Comparison of ENCODE assay signal across 8 cellular contexts in genomic region chr10:73873163-73873842, GRCh38. TPM values are rescaled to one million over a fixed set of nuclear protein-coding genes. Genes with fewer than 3 reads are reported as not detected.
DNase-seq lines count a peak whose midpoint lies in the region; ATAC-seq lines count a peak whose summit lies in the region.

No MANE protein-coding gene starts in this region.

- peak overlapping the region; percentile 74 for H3K4me3 Mint-ChIP-seq in activated CD4-positive, alpha-beta T cell treated with anti-CD3 and anti-CD28 coated beads for 36 hours
- peak overlapping the region; percentile 77 for H3K4me3 Mint-ChIP-seq in activated naive CD8-positive, alpha-beta T cell treated with anti-CD3 and anti-CD28 coated beads, Interleukin-2, amount 10 ng/mL, durations not matched to agents 7 days and 5 days

- peak overlapping the region in 2 of 5 donors; percentile 2 to 51 for H3K9ac ChIP-seq in subcutaneous abdominal adipose tissue (ENCODE audit: low read length in 5 of 5)

- intact Hi-C loops in activated CD4-positive, alpha-beta T cell treated with anti-CD3 and anti-CD28 coated beads for 36 hours (cut with DNase I, micrococcal nuclease) = loop anchor here in 1 of 2 experiments (1.0 to 10.0 kb wide), 2 partner anchors 8 to 619 kb away; partner anchors contain the start of gene MRPS16

- peak overlapping the region; percentile 58 for H3K27ac Mint-ChIP-seq in activated CD4-positive, alpha-beta T cell treated with anti-CD3 and anti-CD28 coated beads for 36 hours
- H3K27ac Mint-ChIP-seq in activated naive CD8-positive, alpha-beta T cell treated with anti-CD3 and anti-CD28 coated beads, Interleukin-2, amount 10 ng/mL, durations not matched to agents 7 days and 5 days = peak overlapping the region; percentile 64

- no peaks in the 10 kb centered on the region for H3K27me3 Mint-ChIP-seq in activated CD4-positive, alpha-beta T cell treated with anti-CD3 and anti-CD28 coated beads for 36 hours
- H3K27me3 Mint-ChIP-seq in activated naive CD8-positive, alpha-beta T cell treated with anti-CD3 and anti-CD28 coated beads, Interleukin-2, amount 10 ng/mL, durations not matched to agents 7 days and 5 days = no peaks in the 10 kb centered on the region

- H3K9me3 Mint-ChIP-seq in activated CD4-positive, alpha-beta T cell treated with anti-CD3 and anti-CD28 coated beads for 36 hours (ENCODE audit: low read depth) = no peaks in the 10 kb centered on the region
- no peaks in the 10 kb centered on the region for H3K9me3 Mint-ChIP-seq in activated naive CD8-positive, alpha-beta T cell treated with anti-CD3 and anti-CD28 coated beads, Interleukin-2, amount 10 ng/mL, durations not matched to agents 7 days and 5 days

- ATAC-seq in activated CD4-positive, alpha-beta T cell treated with anti-CD3 and anti-CD28 coated beads for 36 hours = no peak
- no peak for ATAC-seq in activated naive CD8-positive, alpha-beta T cell treated with anti-CD3 and anti-CD28 coated beads, Interleukin-2, amount 10 ng/mL, durations not matched to agents 7 days and 5 days (ENCODE audit: low read depth)
- no peak for ATAC-seq in HG02973 (IDR thresholded peaks at IDR 0.05; ENCODE audit: unreplicated experiment)

- POLR2A ChIA-PET in activated CD4-positive, alpha-beta T cell treated with anti-CD3 and anti-CD28 coated beads for 36 hours (lab: Charles Lee) = interaction anchor here (0.5 to 1.6 kb wide), 3 partner anchors 12 to 257 kb away, joined by 4 to 6 read pairs (median 5); no protein-coding TSS in a partner anchor
- POLR2A ChIA-PET in activated naive CD8-positive, alpha-beta T cell treated with anti-CD3 and anti-CD28 coated beads, Interleukin-2, amount 10 ng/mL, durations not matched to agents 7 days and 5 days (lab: Charles Lee) = interaction anchor here (1.4 to 2.8 kb wide), 5 partner anchors 8 to 23 kb away, joined by 4 to 24 read pairs (median 20); no protein-coding TSS in a partner anchor

- H3K27ac ChIP-seq in layer of hippocampus (ENCODE audit: low read depth, low read length) (peak overlapping the region; percentile 62), subcutaneous abdominal adipose tissue (ENCODE audit: low read depth, low read length) (no peak overlapping the region)

- CTCF ChIA-PET in activated CD4-positive, alpha-beta T cell treated with anti-CD3 and anti-CD28 coated beads for 36 hours (lab: Charles Lee) = interaction anchor here (1.1 to 19.7 kb wide), 3 partner anchors 12 to 31 kb away, joined by 3 to 456 read pairs (median 6); no protein-coding TSS in a partner anchor

- DNase-seq in activated CD4-positive, alpha-beta T cell treated with anti-CD3 and anti-CD28 coated beads for 36 hours = no peak
- DNase-seq in activated CD4-positive, alpha-beta T cell treated with anti-CD3 and anti-CD28 coated beads for 4 hours = no peak
- no peak for DNase-seq in activated naive CD8-positive, alpha-beta T cell treated with anti-CD3 and anti-CD28 coated beads, Interleukin-2, amount 10 ng/mL, durations not matched to agents 7 days and 5 days
- DNase-seq in NCI-H146 treated with DMSO at 0.1 percent for 48 hours (lab: John Stamatoyannopoulos, UW; ENCODE audit: unreplicated experiment) = no peak
- no peak for DNase-seq in mesenteric fat pad (ENCODE audit: low spot score)

- no peaks in the 10 kb centered on the region for H3K9me3 ChIP-seq in subcutaneous abdominal adipose tissue (ENCODE audit: control insufficient read depth in 5 of 5, low read length in 5 of 5)

- H3K27me3 ChIP-seq in layer of hippocampus (ENCODE audit: control insufficient read depth, insufficient read depth, low read length) = no peaks in the 10 kb centered on the region
- no peaks in the 10 kb centered on the region for H3K27me3 ChIP-seq in subcutaneous abdominal adipose tissue (ENCODE audit: control insufficient read depth in 5 of 5, insufficient read depth in 4 of 5, low read length in 5 of 5)

- peaks cover 66% of the 10 kb centered on the region for H3K4me1 Mint-ChIP-seq in activated CD4-positive, alpha-beta T cell treated with anti-CD3 and anti-CD28 coated beads for 36 hours
- peaks cover 47% of the 10 kb centered on the region for H3K4me1 Mint-ChIP-seq in activated naive CD8-positive, alpha-beta T cell treated with anti-CD3 and anti-CD28 coated beads, Interleukin-2, amount 10 ng/mL, durations not matched to agents 7 days and 5 days

- peak overlapping the region; percentile 35 to 78 (median 50) for H3K4me3 ChIP-seq in subcutaneous abdominal adipose tissue (ENCODE audit: low read depth in 1 of 5, low read length in 5 of 5)

- H3K36me3 Mint-ChIP-seq in activated CD4-positive, alpha-beta T cell treated with anti-CD3 and anti-CD28 coated beads for 36 hours (ENCODE audit: low read depth) = peaks cover 4% of the 10 kb centered on the region
- H3K36me3 Mint-ChIP-seq in activated naive CD8-positive, alpha-beta T cell treated with anti-CD3 and anti-CD28 coated beads, Interleukin-2, amount 10 ng/mL, durations not matched to agents 7 days and 5 days = peaks cover 21% of the 10 kb centered on the region

- peaks cover 7 to 40% (median 30%) of the 10 kb centered on the region in 5 donors for H3K4me1 ChIP-seq in subcutaneous abdominal adipose tissue (ENCODE audit: control insufficient read depth in 5 of 5, insufficient read depth in 5 of 5, low read length in 5 of 5)

- peaks cover 0 to 29% (median 15%) of the 10 kb centered on the region in 5 donors for H3K36me3 ChIP-seq in subcutaneous abdominal adipose tissue (ENCODE audit: control insufficient read depth in 5 of 5, insufficient read depth in 5 of 5, low read length in 5 of 5)

RNA-seq across cellular contexts. Expression of gene CAMK2G, which starts 1.1 kb away (rescaled TPM):
- total RNA-seq in activated CD4-positive, alpha-beta T cell treated with anti-CD3 and anti-CD28 coated beads for 36 hours = 10 to 100 TPM; 16.4 to 19.4 TPM
- total RNA-seq in activated naive CD8-positive, alpha-beta T cell treated with anti-CD3 and anti-CD28 coated beads, Interleukin-2, amount 10 ng/mL, durations not matched to agents 7 days and 5 days = 10 to 100 TPM; 48.6 to 53.5 TPM
- 24.2 TPM for total RNA-seq in mesenteric fat pad

RNA-seq across cellular contexts. Expression of gene PLAU, which starts 37.6 kb away (rescaled TPM):
- total RNA-seq in activated CD4-positive, alpha-beta T cell treated with anti-CD3 and anti-CD28 coated beads for 36 hours = under 1 TPM in 1 of 2 experiments, not detected in 1; 0.16 TPM
- under 1 TPM; 0.61 to 0.62 TPM for total RNA-seq in activated naive CD8-positive, alpha-beta T cell treated with anti-CD3 and anti-CD28 coated beads, Interleukin-2, amount 10 ng/mL, durations not matched to agents 7 days and 5 days
- total RNA-seq in mesenteric fat pad = 64.7 TPM

Comparison
In these comparisons a context has a peak if more than half of its experiments do, and no peak if none do; other contexts are left out.
1. RNA of gene PLAU, which starts 37.6 kb away (total RNA-seq): 64.7 TPM in mesenteric fat pad (single experiment); 0.61 to 0.62 TPM in activated naive CD8-positive, alpha-beta T cell treated with anti-CD3 and anti-CD28 coated beads, Interleukin-2, amount 10 ng/mL, durations not matched to agents 7 days and 5 days and 0.16 TPM in activated CD4-positive, alpha-beta T cell treated with anti-CD3 and anti-CD28 coated beads for 36 hours; every median in the first group is over 10 times any median in the second.